In genomic region chr4:26083987-26084386, GRCh38 we compare ENCODE assay signal across 10 cellular contexts.
DNase-seq lines count a peak whose midpoint lies in the region; ATAC-seq and TF ChIP-seq lines count a peak whose summit lies in the region.
"Had no signal": no experiment of that assay in that cellular context is flagged by ENCODE, and none has a peak within 500 bp of the region (broad histone marks: within the 10 kb centered on the region; RNA-seq: fewer than 3 reads in every experiment).

No MANE protein-coding gene starts in this region.

- no peak overlapping the region for H3K27ac ChIP-seq in gastroesophageal sphincter
- no peak overlapping the region for H3K27ac ChIP-seq in CD8-positive, alpha-beta memory T cell (ENCODE audit: low read depth, low read length)
- H3K27ac ChIP-seq: C4-2B, neutrophil had no signal

- TF ChIP-seq EP300 in gastroesophageal sphincter (IDR thresholded peaks at IDR 0.05), result no peak

- H3K36me3 Mint-ChIP-seq in CD8-positive, alpha-beta memory T cell, result no peaks in the 10 kb centered on the region

- CTCF ChIA-PET in CD8-positive, alpha-beta memory T cell (lab: Charles Lee), result interaction anchor here (1.1 to 3.0 kb wide), 7 partner anchors 9 to 326 kb away, joined by 4 to 17 read pairs (median 7); no protein-coding TSS in a partner anchor

- peaks cover 0 to 27% (median 7%) of the 10 kb centered on the region in 3 donors for H3K4me1 ChIP-seq in gastroesophageal sphincter
- H3K4me1 ChIP-seq in CD8-positive, alpha-beta memory T cell (ENCODE audit: insufficient read depth, low read length), result peaks cover 4% of the 10 kb centered on the region

- no peaks in the 10 kb centered on the region for H3K36me3 ChIP-seq in gastroesophageal sphincter
- H3K36me3 ChIP-seq in CD8-positive, alpha-beta memory T cell (ENCODE audit: insufficient read depth, low read length), result no peaks in the 10 kb centered on the region
- H3K36me3 ChIP-seq: neutrophil had no signal

- H3K4me3 ChIP-seq in HFF-Myc (replicated peaks; ENCODE audit: low read depth, low read length), result no peak overlapping the region
- no peak overlapping the region for H3K4me3 ChIP-seq in gastroesophageal sphincter
- H3K4me3 ChIP-seq in CD8-positive, alpha-beta memory T cell (ENCODE audit: low read length), result no peak overlapping the region

- peaks cover 3 to 17% of the 10 kb centered on the region in 2 donors for H3K27me3 Mint-ChIP-seq in CD8-positive, alpha-beta memory T cell

- peak; percentile 52 to 68 for ATAC-seq in activated CD4-positive, CD25-positive, alpha-beta regulatory T cell treated with anti-CD3 and anti-CD28 coated beads, Interleukin-2, amount 50 U/mL, for 24 hours
- peak; percentile 55 for ATAC-seq in gastroesophageal sphincter

- TF ChIP-seq CTCF in HFF-Myc (IDR thresholded peaks at IDR 0.05; ENCODE audit: low read depth, low read length, missing control alignments), result no peak
- no peak for TF ChIP-seq CTCF in gastroesophageal sphincter (IDR thresholded peaks at IDR 0.05)

- POLR2A ChIA-PET in CD8-positive, alpha-beta memory T cell (lab: Charles Lee), result no interaction called here

- no peaks in the 10 kb centered on the region for H3K9me3 Mint-ChIP-seq in CD8-positive, alpha-beta memory T cell

- 48 to 55% methylated on average over 4 of the region's 4 CpGs for WGBS in gastroesophageal sphincter (ENCODE audit: low coverage in 1 of 2), 2 donors

- H3K27me3 ChIP-seq in gastroesophageal sphincter, result peaks cover 3% of the 10 kb centered on the region
- no peaks in the 10 kb centered on the region for H3K27me3 ChIP-seq in CD8-positive, alpha-beta memory T cell (ENCODE audit: insufficient read depth, low read length, poor library complexity, severe bottlenecking)
- H3K27me3 ChIP-seq: neutrophil had no signal

- H3K4me1 Mint-ChIP-seq in CD8-positive, alpha-beta memory T cell, result peaks cover 19 to 30% (median 27%) of the 10 kb centered on the region in 3 donors

- no peak overlapping the region for H3K4me3 Mint-ChIP-seq in CD8-positive, alpha-beta memory T cell

- no peaks in the 10 kb centered on the region for H3K9me3 ChIP-seq in gastroesophageal sphincter
- no peaks in the 10 kb centered on the region for H3K9me3 ChIP-seq in CD8-positive, alpha-beta memory T cell (ENCODE audit: low read length)
- H3K9me3 ChIP-seq: neutrophil had no signal

- H3K27ac Mint-ChIP-seq in CD8-positive, alpha-beta memory T cell, result no peak overlapping the region

- no peak for DNase-seq in activated CD4-positive, CD25-positive, alpha-beta regulatory T cell (lab: John Stamatoyannopoulos, UW)
- DNase-seq in HFF-Myc (ENCODE audit: extremely low read depth, low read depth) (peak; percentile 88), NCI-H69 (lab: John Stamatoyannopoulos, UW) (peak; percentile 20), amygdala (lab: John Stamatoyannopoulos, UW) (no peak), iPS-NIHi7 (ENCODE audit: extremely low spot score) (no peak)
- DNase-seq in CD8-positive, alpha-beta memory T cell, result no peak

- TF ChIP-seq POLR2A in gastroesophageal sphincter (IDR thresholded peaks at IDR 0.05), result no peak

Comparison
In these comparisons a context has a peak if more than half of its experiments do, and no peak if none do; other contexts are left out.
1. DNase-seq: peak in HFF-Myc (single experiment) and NCI-H69 (single experiment); none in activated CD4-positive, CD25-positive, alpha-beta regulatory T cell (0 of 4), CD8-positive, alpha-beta memory T cell (0 of 5), amygdala (0 of 56) and iPS-NIHi7 (single experiment).